Comparison of ENCODE assay signal across 17 cellular contexts in genomic region chr1:44558883-44559282, GRCh38.
DNase-seq lines count a peak whose midpoint lies in the region; ATAC-seq and TF ChIP-seq lines count a peak whose summit lies in the region.
"Had no signal": no experiment of that assay in that cellular context is flagged by ENCODE, and none has a peak within 500 bp of the region (broad histone marks: within the 10 kb centered on the region; RNA-seq: fewer than 3 reads in every experiment).

No MANE protein-coding gene starts in this region.

- 70% methylated on average over 6 of the region's 6 CpGs for WGBS in right cardiac atrium

- H3K4me1 ChIP-seq in right cardiac atrium (ENCODE audit: control insufficient read depth, insufficient read depth, low read length): no peaks in the 10 kb centered on the region
- peaks cover 20 to 39% (median 28%) of the 10 kb centered on the region in 10 experiments for H3K4me1 ChIP-seq in BLaER1 treated with 17β-estradiol and CSF1 and Interleukin-3, amounts not matched to agents 10 nM and 100 nM
- peaks cover 8% of the 10 kb centered on the region for H3K4me1 ChIP-seq in osteoblast (ENCODE audit: insufficient read depth, low read length)
- H3K4me1 ChIP-seq: Caco-2 had no signal

- no peak overlapping the region for H2AFZ ChIP-seq in osteoblast (ENCODE audit: low read length)

- no peaks in the 10 kb centered on the region for H3K36me3 ChIP-seq in BLaER1 treated with 17β-estradiol and CSF1 and Interleukin-3, amounts not matched to agents 10 nM and 100 nM
- H3K36me3 ChIP-seq in osteoblast (ENCODE audit: insufficient read depth, low read length): no peaks in the 10 kb centered on the region

- peaks cover 4% of the 10 kb centered on the region for H3K4me1 Mint-ChIP-seq in activated naive CD8-positive, alpha-beta T cell treated with anti-CD3 and anti-CD28 coated beads for 36 hours

- no peak overlapping the region for H3K27ac ChIP-seq in right cardiac atrium (ENCODE audit: low read length)
- no peak overlapping the region for H3K27ac ChIP-seq in BLaER1 treated with 17β-estradiol and CSF1 and Interleukin-3, amounts not matched to agents 10 nM and 100 nM
- peak overlapping the region in 47 of 59 donors; percentile 4 to 100 (median 63) for H3K27ac ChIP-seq in dorsolateral prefrontal cortex
- H3K27ac ChIP-seq in osteoblast (ENCODE audit: low read depth, low read length): no peak overlapping the region

- intact Hi-C loops in cardiac septum (cut with DNase I): no loop called here
- intact Hi-C loops in right cardiac atrium (cut with DNase I): no loop called here
- intact Hi-C loops in dorsolateral prefrontal cortex (cut with DNase I): no loop called here

- H3K4me2 ChIP-seq in BLaER1 treated with 17β-estradiol and CSF1 and Interleukin-3, amounts not matched to agents 10 nM and 100 nM: peak overlapping the region in 7 of 11 experiments; percentile 27 to 52 (median 40); a peak in 12 of 22 replicates
- H3K4me2 ChIP-seq in osteoblast (ENCODE audit: insufficient read depth, low read length): no peak overlapping the region

- H3K36me3 Mint-ChIP-seq in activated naive CD8-positive, alpha-beta T cell treated with anti-CD3 and anti-CD28 coated beads for 36 hours: no peaks in the 10 kb centered on the region
- H3K36me3 Mint-ChIP-seq: CD4-positive, CD25-positive, alpha-beta regulatory T cell had no signal

- no peaks in the 10 kb centered on the region for H3K79me2 ChIP-seq in osteoblast (ENCODE audit: insufficient read depth, low read length)

- H3K27ac Mint-ChIP-seq in activated naive CD8-positive, alpha-beta T cell treated with anti-CD3 and anti-CD28 coated beads for 36 hours: no peak overlapping the region
- H3K27ac Mint-ChIP-seq: CD4-positive, CD25-positive, alpha-beta regulatory T cell had no signal

- DNase-seq in cardiac septum (ENCODE audit: low spot score): peak; percentile 24
- no peak for DNase-seq in right cardiac atrium
- DNase-seq in dorsolateral prefrontal cortex: no peak
- peak; percentile 10 for DNase-seq in osteoblast (ENCODE audit: insufficient read length, low spot score, missing footprints)
- DNase-seq in MV-4-11 (lab: John Stamatoyannopoulos, UW): no peak
- DNase-seq in DMS53 (lab: John Stamatoyannopoulos, UW): no peak
- no peak for DNase-seq in activated naive CD8-positive, alpha-beta T cell treated with anti-CD3 and anti-CD28 coated beads for 36 hours
- DNase-seq: 8988T; C1 segment of cervical spinal cord; Caco-2; CD4-positive, CD25-positive, alpha-beta regulatory T cell; DMS79; GDM1; GOT3; H7 had no signal

- no peaks in the 10 kb centered on the region for H3K9me3 Mint-ChIP-seq in activated naive CD8-positive, alpha-beta T cell treated with anti-CD3 and anti-CD28 coated beads for 36 hours

- no peak overlapping the region for H3K4me3 Mint-ChIP-seq in activated naive CD8-positive, alpha-beta T cell treated with anti-CD3 and anti-CD28 coated beads for 36 hours
- H3K4me3 Mint-ChIP-seq: CD4-positive, CD25-positive, alpha-beta regulatory T cell had no signal

- H3K9me3 ChIP-seq in right cardiac atrium (ENCODE audit: control insufficient read depth, low read length) (no peaks in the 10 kb centered on the region), osteoblast (ENCODE audit: low read depth, low read length) (no peaks in the 10 kb centered on the region)
- H3K9me3 ChIP-seq in BLaER1 treated with 17β-estradiol and CSF1 and Interleukin-3, amounts not matched to agents 10 nM and 100 nM (replicated peaks in 1 of 11): no peaks in the 10 kb centered on the region
- H3K9me3 ChIP-seq: Caco-2 had no signal

- H3K27me3 ChIP-seq in right cardiac atrium (ENCODE audit: control insufficient read depth, insufficient read depth) (no peaks in the 10 kb centered on the region), dorsolateral prefrontal cortex (peaks cover 0 to 3% (median 0%) of the 10 kb centered on the region in 45 donors), osteoblast (ENCODE audit: insufficient read depth, low read length) (peaks cover 50% of the 10 kb centered on the region)
- H3K27me3 ChIP-seq in BLaER1 treated with 17β-estradiol and CSF1 and Interleukin-3, amounts not matched to agents 10 nM and 100 nM: peaks cover 0 to 11% (median 0%) of the 10 kb centered on the region in 11 experiments; a peak in 3 of 22 replicates

- H4K20me1 ChIP-seq in BLaER1 treated with 17β-estradiol and CSF1 and Interleukin-3, amounts not matched to agents 10 nM and 100 nM: no peaks in the 10 kb centered on the region
- no peaks in the 10 kb centered on the region for H4K20me1 ChIP-seq in osteoblast (ENCODE audit: insufficient read depth, low read length)

- no peaks in the 10 kb centered on the region for H3K27me3 Mint-ChIP-seq in activated naive CD8-positive, alpha-beta T cell treated with anti-CD3 and anti-CD28 coated beads for 36 hours
- H3K27me3 Mint-ChIP-seq: CD4-positive, CD25-positive, alpha-beta regulatory T cell had no signal

- no peak for ATAC-seq in right cardiac atrium
- ATAC-seq: HCT116 had no signal

- H3K4me3 ChIP-seq in right cardiac atrium (ENCODE audit: low read length) (no peak overlapping the region), dorsolateral prefrontal cortex (no peak overlapping the region), osteoblast (ENCODE audit: insufficient read depth, low read length) (no peak overlapping the region)
- no peak overlapping the region for H3K4me3 ChIP-seq in BLaER1 treated with 17β-estradiol and CSF1 and Interleukin-3, amounts not matched to agents 10 nM and 100 nM

- no peak overlapping the region for H3K9ac ChIP-seq in BLaER1 treated with 17β-estradiol and CSF1 and Interleukin-3, amounts not matched to agents 10 nM and 100 nM

- TF ChIP-seq CTCF in dorsolateral prefrontal cortex (IDR thresholded peaks at IDR 0.05 in 54 of 56, conservative IDR thresholded peaks at IDR 0.05 in 2 of 56; ENCODE audit: low read depth in 1 of 56, partially characterized antibody in 56 of 56) (no peak), osteoblast (IDR thresholded peaks at IDR 0.05; ENCODE audit: extremely low read depth, low read depth, low read length) (no peak)

Comparison
In these comparisons a context has a peak if more than half of its experiments do, and no peak if none do; other contexts are left out.
1. DNase-seq: peak in cardiac septum (single experiment) and osteoblast (single experiment); none in right cardiac atrium (0 of 3), dorsolateral prefrontal cortex (0 of 10), MV-4-11 (single experiment), DMS53 (single experiment) and activated naive CD8-positive, alpha-beta T cell treated with anti-CD3 and anti-CD28 coated beads for 36 hours (single experiment).
2. H3K27ac ChIP-seq: peak in dorsolateral prefrontal cortex (47 of 59); none in right cardiac atrium (single experiment), BLaER1 treated with 17β-estradiol and CSF1 and Interleukin-3, amounts not matched to agents 10 nM and 100 nM (0 of 11) and osteoblast (single experiment).